Comparison of ENCODE assay signal across 2 cellular contexts in the genomic region with DNA sequence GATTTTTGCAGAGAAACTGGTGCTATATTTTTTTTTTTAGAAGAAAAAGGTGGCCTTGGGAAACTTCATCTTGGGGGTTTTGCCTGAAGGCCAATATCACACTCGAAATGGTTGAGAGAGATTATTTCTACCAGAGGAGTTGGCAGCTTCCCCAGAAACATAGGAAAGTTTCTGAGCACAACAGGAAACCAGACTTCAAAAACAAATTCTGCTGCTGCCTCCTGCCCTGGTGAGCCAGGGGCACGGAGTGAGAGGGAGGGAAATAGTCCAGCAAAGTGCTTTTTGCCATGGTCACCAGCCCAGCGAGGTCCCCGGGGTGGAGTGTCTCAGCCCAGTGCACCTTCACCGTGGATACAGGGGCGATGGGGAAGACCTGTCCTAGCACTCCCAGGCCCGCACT.
TF ChIP-seq lines count a peak whose summit lies in the region.

No MANE protein-coding gene starts in this region.

TF ChIP-seq in HepG2, 621 proteins besides CTCF, POLR2A, EP300 and RAD21 (continues in another document):
- TF ChIP-seq, protein P1, sequence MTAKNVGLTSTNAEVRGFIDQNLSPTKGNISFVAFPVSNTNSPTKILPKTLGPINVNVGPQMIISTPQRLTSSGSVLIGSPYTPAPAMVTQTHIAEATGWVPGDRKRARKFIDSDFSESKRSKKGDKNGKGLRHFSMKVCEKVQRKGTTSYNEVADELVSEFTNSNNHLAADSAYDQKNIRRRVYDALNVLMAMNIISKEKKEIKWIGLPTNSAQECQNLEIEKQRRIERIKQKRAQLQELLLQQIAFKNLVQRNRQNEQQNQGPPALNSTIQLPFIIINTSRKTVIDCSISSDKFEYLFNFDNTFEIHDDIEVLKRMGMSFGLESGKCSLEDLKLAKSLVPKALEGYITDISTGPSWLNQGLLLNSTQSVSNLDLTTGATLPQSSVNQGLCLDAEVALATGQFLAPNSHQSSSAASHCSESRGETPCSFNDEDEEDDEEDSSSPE (CRISPR knock-in tag; IDR thresholded peaks at IDR 0.05) = no peak
- TF ChIP-seq, protein P2, sequence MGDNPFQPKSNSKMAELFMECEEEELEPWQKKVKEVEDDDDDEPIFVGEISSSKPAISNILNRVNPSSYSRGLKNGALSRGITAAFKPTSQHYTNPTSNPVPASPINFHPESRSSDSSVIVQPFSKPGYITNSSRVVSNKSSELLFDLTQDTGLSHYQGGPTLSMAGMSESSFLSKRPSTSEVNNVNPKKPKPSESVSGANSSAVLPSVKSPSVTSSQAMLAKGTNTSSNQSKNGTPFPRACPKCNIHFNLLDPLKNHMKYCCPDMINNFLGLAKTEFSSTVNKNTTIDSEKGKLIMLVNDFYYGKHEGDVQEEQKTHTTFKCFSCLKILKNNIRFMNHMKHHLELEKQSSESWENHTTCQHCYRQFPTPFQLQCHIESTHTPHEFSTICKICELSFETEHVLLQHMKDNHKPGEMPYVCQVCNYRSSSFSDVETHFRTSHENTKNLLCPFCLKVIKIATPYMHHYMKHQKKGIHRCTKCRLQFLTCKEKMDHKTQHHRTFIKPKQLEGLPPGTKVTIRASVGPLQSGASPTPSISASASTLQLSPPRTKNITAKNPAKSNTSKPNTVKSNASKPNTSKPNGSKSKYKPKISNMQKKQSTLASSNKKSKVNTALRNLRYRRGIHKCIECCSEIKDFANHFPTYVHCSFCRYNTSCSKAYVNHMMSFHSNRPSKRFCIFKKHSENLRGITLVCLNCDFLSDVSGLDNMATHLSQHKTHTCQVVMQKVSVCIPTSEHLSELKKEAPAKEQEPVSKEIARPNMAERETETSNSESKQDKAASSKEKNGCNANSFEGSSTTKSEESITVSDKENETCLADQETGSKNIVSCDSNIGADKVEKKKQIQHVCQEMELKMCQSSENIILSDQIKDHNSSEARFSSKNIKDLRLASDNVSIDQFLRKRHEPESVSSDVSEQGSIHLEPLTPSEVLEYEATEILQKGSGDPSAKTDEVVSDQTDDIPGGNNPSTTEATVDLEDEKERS (CRISPR knock-in tag; IDR thresholded peaks at IDR 0.05) = no peak
- TF ChIP-seq CENPBD1 (CRISPR knock-in tag; IDR thresholded peaks at IDR 0.05; ENCODE audit: borderline replicate concordance, low read depth) (no peak), SRY (CRISPR knock-in tag; IDR thresholded peaks at IDR 0.05) (no peak), ZNF367 (CRISPR knock-in tag; IDR thresholded peaks at IDR 0.05; ENCODE audit: borderline replicate concordance) (no peak), CEBPB (IDR thresholded peaks at IDR 0.05; ENCODE audit: borderline replicate concordance, low read depth, low read length) (no peak), MTF2 (CRISPR knock-in tag; IDR thresholded peaks at IDR 0.05; ENCODE audit: borderline replicate concordance) (no peak)
- TF ChIP-seq, protein P3, sequence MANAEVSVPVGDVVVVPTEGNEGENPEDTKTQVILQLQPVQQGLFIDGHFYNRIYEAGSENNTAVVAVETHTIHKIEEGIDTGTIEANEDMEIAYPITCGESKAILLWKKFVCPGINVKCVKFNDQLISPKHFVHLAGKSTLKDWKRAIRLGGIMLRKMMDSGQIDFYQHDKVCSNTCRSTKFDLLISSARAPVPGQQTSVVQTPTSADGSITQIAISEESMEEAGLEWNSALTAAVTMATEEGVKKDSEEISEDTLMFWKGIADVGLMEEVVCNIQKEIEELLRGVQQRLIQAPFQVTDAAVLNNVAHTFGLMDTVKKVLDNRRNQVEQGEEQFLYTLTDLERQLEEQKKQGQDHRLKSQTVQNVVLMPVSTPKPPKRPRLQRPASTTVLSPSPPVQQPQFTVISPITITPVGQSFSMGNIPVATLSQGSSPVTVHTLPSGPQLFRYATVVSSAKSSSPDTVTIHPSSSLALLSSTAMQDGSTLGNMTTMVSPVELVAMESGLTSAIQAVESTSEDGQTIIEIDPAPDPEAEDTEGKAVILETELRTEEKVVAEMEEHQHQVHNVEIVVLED (CRISPR knock-in tag; IDR thresholded peaks at IDR 0.05; ENCODE audit: borderline replicate concordance) = no peak
- TF ChIP-seq, protein P4, sequence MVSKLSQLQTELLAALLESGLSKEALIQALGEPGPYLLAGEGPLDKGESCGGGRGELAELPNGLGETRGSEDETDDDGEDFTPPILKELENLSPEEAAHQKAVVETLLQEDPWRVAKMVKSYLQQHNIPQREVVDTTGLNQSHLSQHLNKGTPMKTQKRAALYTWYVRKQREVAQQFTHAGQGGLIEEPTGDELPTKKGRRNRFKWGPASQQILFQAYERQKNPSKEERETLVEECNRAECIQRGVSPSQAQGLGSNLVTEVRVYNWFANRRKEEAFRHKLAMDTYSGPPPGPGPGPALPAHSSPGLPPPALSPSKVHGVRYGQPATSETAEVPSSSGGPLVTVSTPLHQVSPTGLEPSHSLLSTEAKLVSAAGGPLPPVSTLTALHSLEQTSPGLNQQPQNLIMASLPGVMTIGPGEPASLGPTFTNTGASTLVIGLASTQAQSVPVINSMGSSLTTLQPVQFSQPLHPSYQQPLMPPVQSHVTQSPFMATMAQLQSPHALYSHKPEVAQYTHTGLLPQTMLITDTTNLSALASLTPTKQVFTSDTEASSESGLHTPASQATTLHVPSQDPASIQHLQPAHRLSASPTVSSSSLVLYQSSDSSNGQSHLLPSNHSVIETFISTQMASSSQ (IDR thresholded peaks at IDR 0.05; ENCODE audit: low read depth) = no peak
- TF ChIP-seq, protein P4 (CRISPR knock-in tag; IDR thresholded peaks at IDR 0.05; ENCODE audit: borderline replicate concordance) = no peak
- TF ChIP-seq, protein P5, sequence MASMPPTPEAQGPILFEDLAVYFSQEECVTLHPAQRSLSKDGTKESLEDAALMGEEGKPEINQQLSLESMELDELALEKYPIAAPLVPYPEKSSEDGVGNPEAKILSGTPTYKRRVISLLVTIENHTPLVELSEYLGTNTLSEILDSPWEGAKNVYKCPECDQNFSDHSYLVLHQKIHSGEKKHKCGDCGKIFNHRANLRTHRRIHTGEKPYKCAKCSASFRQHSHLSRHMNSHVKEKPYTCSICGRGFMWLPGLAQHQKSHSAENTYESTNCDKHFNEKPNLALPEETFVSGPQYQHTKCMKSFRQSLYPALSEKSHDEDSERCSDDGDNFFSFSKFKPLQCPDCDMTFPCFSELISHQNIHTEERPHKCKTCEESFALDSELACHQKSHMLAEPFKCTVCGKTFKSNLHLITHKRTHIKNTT (CRISPR knock-in tag; IDR thresholded peaks at IDR 0.05) = no peak

TF ChIP-seq in H1, 55 proteins besides CTCF, POLR2A, EP300 and RAD21:
- TF ChIP-seq EGR1 (IDR thresholded peaks at IDR 0.05; ENCODE audit: borderline replicate concordance, low read depth, low read length) (no peak), SIN3A (conservative IDR thresholded peaks at IDR 0.05 in 1 of 2, IDR thresholded peaks at IDR 0.05 in 1 of 2; ENCODE audit: low read depth in 1 of 2, low read length in 2 of 2) (no peak), TCF12 (IDR thresholded peaks at IDR 0.05; ENCODE audit: low read depth, low read length) (no peak), TBP (IDR thresholded peaks at IDR 0.05; ENCODE audit: low read depth, low read length) (no peak), SP2 (IDR thresholded peaks at IDR 0.05; ENCODE audit: low read length) (no peak), TAF7 (optimal IDR thresholded peaks at IDR 0.05; ENCODE audit: borderline replicate concordance, low read depth, low read length) (no peak), EZH2 (IDR thresholded peaks at IDR 0.05; ENCODE audit: low read depth, low read length, severe bottlenecking) (no peak), GABPA (IDR thresholded peaks at IDR 0.05; ENCODE audit: borderline replicate concordance, insufficient read depth, low read length) (no peak), KDM4A (IDR thresholded peaks at IDR 0.05; ENCODE audit: low read depth, low read length, severe bottlenecking) (no peak), NRF1 (IDR thresholded peaks at IDR 0.05; ENCODE audit: low read depth, low read length) (no peak), CEBPB (IDR thresholded peaks at IDR 0.05; ENCODE audit: low read depth, low read length) (no peak)
